Comparison of ENCODE assay signal across 16 cellular contexts in the genomic region with DNA sequence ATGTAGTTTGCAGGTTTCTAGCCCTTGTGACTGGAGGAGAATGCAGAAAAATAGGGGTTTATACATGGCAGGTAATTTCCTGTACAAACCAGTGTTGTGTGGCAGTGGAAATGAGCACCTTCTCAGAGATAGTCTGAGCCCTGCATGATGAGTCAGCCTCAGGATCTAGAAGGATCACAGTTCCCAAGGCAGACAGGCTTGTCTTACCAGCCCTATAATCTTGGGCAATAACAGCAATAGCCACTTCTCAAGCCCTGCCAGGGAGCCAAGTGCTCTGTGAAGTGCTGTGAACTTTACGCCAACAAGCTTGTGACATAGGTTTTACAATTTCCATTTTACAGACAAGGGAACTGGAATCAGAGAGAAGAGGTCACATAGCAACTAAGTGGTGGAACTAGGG.
DNase-seq lines count a peak whose midpoint lies in the region; ATAC-seq, FAIRE-seq and TF ChIP-seq lines count a peak whose summit lies in the region.
"Had no signal": no experiment of that assay in that cellular context is flagged by ENCODE, and none has a peak within 500 bp of the region (broad histone marks: within the 10 kb centered on the region; RNA-seq: fewer than 3 reads in every experiment).

No MANE protein-coding gene starts in this region.

- H3K36me3 ChIP-seq in bronchial epithelial cell (ENCODE audit: control insufficient read depth, insufficient read depth, low read length): no peaks in the 10 kb centered on the region
- H3K36me3 ChIP-seq in left lung: no peaks in the 10 kb centered on the region
- H3K36me3 ChIP-seq: BLaER1, gastrocnemius medialis, uterus had no signal

- peak; percentile 83 for ATAC-seq in left lung
- ATAC-seq in HG03039 (IDR thresholded peaks at IDR 0.05; ENCODE audit: unreplicated experiment): no peak
- ATAC-seq: gastrocnemius medialis, psoas muscle had no signal

- no peaks in the 10 kb centered on the region for H3K9me3 ChIP-seq in left lung
- H3K9me3 ChIP-seq: BLaER1, gastrocnemius medialis, psoas muscle, uterus had no signal

- H3K4me3 ChIP-seq in LNCaP clone FGC (ENCODE audit: low read depth, low read length) (no peak overlapping the region), bronchial epithelial cell (ENCODE audit: low read depth, low read length) (no peak overlapping the region), left lung (no peak overlapping the region)
- H3K4me3 ChIP-seq: BLaER1, gastrocnemius medialis, psoas muscle, uterus had no signal

- intact Hi-C loops in left lung (cut with DNase I): no loop called here

- H3K27ac ChIP-seq in left lung: peak overlapping the region; percentile 42 to 74
- H3K27ac ChIP-seq: BLaER1, gastrocnemius medialis, psoas muscle, uterus had no signal

- TF ChIP-seq CTCF in LNCaP clone FGC (IDR thresholded peaks at IDR 0.05; ENCODE audit: control insufficient read depth, extremely low read depth, insufficient read depth) (no peak), bronchial epithelial cell (IDR thresholded peaks at IDR 0.05; ENCODE audit: insufficient read depth, low read length, severe bottlenecking) (no peak), left lung (IDR thresholded peaks at IDR 0.05) (no peak)

- peaks cover 7 to 43% of the 10 kb centered on the region in 2 donors for H3K4me1 ChIP-seq in left lung
- H3K4me1 ChIP-seq: uterus had no signal

- peak; percentile 30 for DNase-seq in AG20443 (ENCODE audit: low spot score)
- peak; percentile 47 for DNase-seq in LNCaP clone FGC (ENCODE audit: low read depth)
- DNase-seq in bronchial epithelial cell (ENCODE audit: low read depth): peak; percentile 92
- peak in 1 of 2 donors; percentile 73 for DNase-seq in left lung
- DNase-seq in stimulated activated CD4-positive, alpha-beta T cell treated with anti-CD3 and anti-CD28 coated beads, Interleukin-4, amount 100 ng/mL, for 4 hours: no peak
- no peak for DNase-seq in D341Med (ENCODE audit: low spot score)
- DNase-seq in NCI-H2171 treated with DMSO at 0.1 percent for 48 hours (lab: John Stamatoyannopoulos, UW): no peak
- DNase-seq: activated CD4-positive, CD25-positive, alpha-beta regulatory T cell treated with anti-CD3 and anti-CD28 coated beads, Interleukin-2, amount 50 U/mL, for 72 hours; activated T-cell treated with anti-CD3 and anti-CD28 coated beads, Interleukin-2, amount 50 U/mL, for 1 hour; gastrocnemius medialis; kidney; psoas muscle; stimulated activated CD8-positive, alpha-beta memory T cell treated with anti-CD3 and anti-CD28 coated beads, Interleukin-4, amount 100 ng/mL, for 48 hours; uterus had no signal

- H3K27me3 ChIP-seq in bronchial epithelial cell (ENCODE audit: control insufficient read depth, insufficient read depth, low read length) (no peaks in the 10 kb centered on the region), left lung (peaks cover 0 to 6% of the 10 kb centered on the region in 2 donors)
- H3K27me3 ChIP-seq: BLaER1, gastrocnemius medialis, uterus had no signal

- no peak for FAIRE-seq in bronchial epithelial cell (lab: Jason Lieb, UNC)
- FAIRE-seq: kidney had no signal

Comparison
In these comparisons a context has a peak if more than half of its experiments do, and no peak if none do; other contexts are left out.
1. DNase-seq: peak in AG20443 (single experiment), LNCaP clone FGC (single experiment) and bronchial epithelial cell (single experiment); none in stimulated activated CD4-positive, alpha-beta T cell treated with anti-CD3 and anti-CD28 coated beads, Interleukin-4, amount 100 ng/mL, for 4 hours (0 of 2), D341Med (single experiment) and NCI-H2171 treated with DMSO at 0.1 percent for 48 hours (single experiment).